9 cellular contexts compared by ENCODE assay signal in the genomic region with DNA sequence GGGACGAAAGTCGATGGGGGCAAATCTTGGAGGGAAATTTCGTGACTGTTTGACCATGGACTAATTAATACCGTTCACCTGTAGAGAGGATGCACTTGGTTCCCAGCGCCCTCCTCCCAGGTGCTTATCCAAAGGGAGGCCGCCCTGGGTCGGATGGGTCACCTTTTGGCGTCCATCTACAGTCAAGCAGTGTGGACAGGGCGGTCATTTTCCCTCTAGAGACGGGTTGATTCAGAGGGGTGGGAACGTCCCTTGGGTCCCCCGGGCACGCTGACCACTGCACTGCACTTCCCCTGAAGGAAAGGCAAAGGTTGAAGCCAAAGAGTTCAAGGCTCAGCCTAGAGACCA. TPM values are rescaled to one million over a fixed set of nuclear protein-coding genes. Genes with fewer than 3 reads are reported as not detected.
A peak's percentile ranks its signal among the peaks of the same experiment; 100 is the strongest.
DNase-seq lines count a peak whose midpoint lies in the region; ATAC-seq and TF ChIP-seq lines count a peak whose summit lies in the region.
"Had no signal": no experiment of that assay in that cellular context is flagged by ENCODE, and none has a peak within 500 bp of the region (broad histone marks: within the 10 kb centered on the region; RNA-seq: fewer than 3 reads in every experiment).

No MANE protein-coding gene starts in this region.

- TF ChIP-seq EP300 in esophagus muscularis mucosa (IDR thresholded peaks at IDR 0.05), result no peak

- H3K27ac ChIP-seq in esophagus muscularis mucosa (replicated peaks in 1 of 4) (no peak overlapping the region), neural progenitor cell (no peak overlapping the region)

- H3K36me3 Mint-ChIP-seq in neural progenitor cell, result no peaks in the 10 kb centered on the region

- TF ChIP-seq CTCF in AG10803 (conservative IDR thresholded peaks at IDR 0.05; ENCODE audit: low read length) (no peak), esophagus muscularis mucosa (IDR thresholded peaks at IDR 0.05) (no peak), neural progenitor cell (IDR thresholded peaks at IDR 0.05) (no peak)

- H3K4me3 ChIP-seq in AG10803 (ENCODE audit: low read length) (peak overlapping the region; percentile 65; the same call in 1 of the 2 replicates), NT2/D1 (ENCODE audit: insufficient read length, low read depth) (peak overlapping the region; percentile 64), esophagus muscularis mucosa (peak overlapping the region; percentile 53 to 67 (median 57)), neural progenitor cell (no peak overlapping the region)

- H3F3A ChIP-seq in neural progenitor cell (ENCODE audit: low read depth), result peaks cover 25% of the 10 kb centered on the region

- peaks cover 3% of the 10 kb centered on the region for H3K4me1 ChIP-seq in NT2/D1 (ENCODE audit: insufficient read depth, insufficient read length)
- peaks cover 32 to 47% (median 42%) of the 10 kb centered on the region in 4 donors for H3K4me1 ChIP-seq in esophagus muscularis mucosa
- peaks cover 11% of the 10 kb centered on the region for H3K4me1 ChIP-seq in neural progenitor cell

- no peak for TF ChIP-seq POLR2A in esophagus muscularis mucosa (IDR thresholded peaks at IDR 0.05; ENCODE audit: low read depth)

- peaks cover 37% of the 10 kb centered on the region for H3K27me3 Mint-ChIP-seq in neural progenitor cell (ENCODE audit: insufficient read depth, low read depth)

- H3K79me2 ChIP-seq in neural progenitor cell (ENCODE audit: low read depth), result no peaks in the 10 kb centered on the region

- 18% methylated on average over 7 of the region's 13 CpGs for WGBS in esophagus muscularis mucosa

- H3K4me3 Mint-ChIP-seq in neural progenitor cell, result peak overlapping the region; percentile 94

- no peaks in the 10 kb centered on the region for H3K36me3 ChIP-seq in NT2/D1 (ENCODE audit: insufficient read depth, insufficient read length, low read length)
- H3K36me3 ChIP-seq in esophagus muscularis mucosa, result no peaks in the 10 kb centered on the region
- no peaks in the 10 kb centered on the region for H3K36me3 ChIP-seq in neural progenitor cell

- H4K20me1 ChIP-seq in neural progenitor cell (ENCODE audit: low read depth), result no peaks in the 10 kb centered on the region

- intact Hi-C loops in esophagus muscularis mucosa (cut with DNase I), result no loop called here

- H3K27me3 ChIP-seq in NT2/D1 (ENCODE audit: insufficient read depth, insufficient read length), result peaks cover 69% of the 10 kb centered on the region
- H3K27me3 ChIP-seq in esophagus muscularis mucosa, result peaks cover 6 to 78% (median 41%) of the 10 kb centered on the region in 4 donors
- peaks cover 57% of the 10 kb centered on the region for H3K27me3 ChIP-seq in neural progenitor cell

- no peak overlapping the region for H3K27ac Mint-ChIP-seq in neural progenitor cell

- no peak overlapping the region for H2AFZ ChIP-seq in neural progenitor cell (replicated peaks)

- H3K4me1 Mint-ChIP-seq in neural progenitor cell, result peaks cover 18% of the 10 kb centered on the region

- H3K9me3 Mint-ChIP-seq in neural progenitor cell, result no peaks in the 10 kb centered on the region

- DNase-seq in AG10803 (ENCODE audit: low read depth) (no peak), NT2/D1 (ENCODE audit: low read depth, low spot score) (no peak), esophagus muscularis mucosa (ENCODE audit: extremely low spot score) (no peak), neural progenitor cell (ENCODE audit: low spot score) (no peak), SHP77 (lab: John Stamatoyannopoulos, UW) (no peak), NCI-H2029 treated with DMSO at 0.1 percent for 48 hours (lab: John Stamatoyannopoulos, UW) (no peak), NCI-H1417 treated with DMSO at 0.1 percent for 48 hours (lab: John Stamatoyannopoulos, UW) (no peak)
- DNase-seq: foreskin melanocyte had no signal

- ATAC-seq in GM18868 (IDR thresholded peaks at IDR 0.05; ENCODE audit: unreplicated experiment), result no peak

- peak overlapping the region; percentile 65 for H3K9ac ChIP-seq in NT2/D1 (ENCODE audit: insufficient read length, low read depth)
- no peak overlapping the region for H3K9ac ChIP-seq in neural progenitor cell

- H3K4me2 ChIP-seq in neural progenitor cell, result peak overlapping the region; percentile 96

- H3K9me3 ChIP-seq in NT2/D1 (ENCODE audit: insufficient read depth, low read length) (no peaks in the 10 kb centered on the region), esophagus muscularis mucosa (no peaks in the 10 kb centered on the region), neural progenitor cell (ENCODE audit: low read depth) (no peaks in the 10 kb centered on the region)

RNA-seq across cellular contexts. Expression of gene PRR15, which starts 2.0 kb away (rescaled TPM):
- total RNA-seq in esophagus muscularis mucosa (under 1 TPM in 2 of 4 donors, not detected in 2; 0.42 to 0.65 TPM), neural progenitor cell (ENCODE audit: low replicate concordance) (0.77 and 1.7 TPM in 2 replicates)
